Comparison of ENCODE assay signal across 8 cellular contexts in the genomic region with DNA sequence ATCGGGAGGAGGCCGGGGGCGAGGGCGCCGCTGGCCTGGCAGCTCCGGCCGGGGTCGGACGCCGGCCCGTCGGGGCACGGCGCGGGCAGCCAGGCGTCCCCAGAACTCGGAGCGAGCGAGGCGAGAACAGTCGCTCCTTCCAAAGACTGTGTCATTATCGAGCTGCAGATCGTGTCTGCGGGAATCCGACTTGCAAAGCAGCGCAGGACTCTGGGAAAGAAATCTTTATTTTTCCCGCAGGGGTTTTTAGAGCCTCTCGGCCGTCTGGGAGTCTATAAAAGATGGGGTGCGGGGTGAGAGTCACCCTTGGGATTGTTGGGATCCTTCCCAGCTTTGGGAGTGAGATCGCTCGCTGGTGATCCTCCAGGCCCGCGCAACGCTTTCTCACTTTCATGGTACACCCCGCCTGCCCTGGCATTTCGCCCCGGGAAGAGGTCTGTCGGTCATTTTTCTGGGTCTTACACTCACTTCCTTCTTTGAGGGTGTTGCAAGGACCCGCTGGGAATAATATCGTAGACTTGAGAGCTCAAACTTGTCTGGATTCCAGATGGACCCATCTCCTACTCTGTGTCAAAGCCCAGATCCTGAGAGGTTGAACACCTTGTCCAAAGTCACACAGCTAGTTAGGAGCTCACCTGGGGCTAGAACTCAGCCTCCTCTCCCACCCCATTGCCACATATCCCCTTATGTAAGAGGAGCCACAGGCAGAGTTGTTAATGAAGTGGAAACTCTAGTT. TPM values are rescaled to one million over a fixed set of nuclear protein-coding genes. Genes with fewer than 3 reads are reported as not detected.
A peak's percentile ranks its signal among the peaks of the same experiment; 100 is the strongest.
DNase-seq lines count a peak whose midpoint lies in the region; ATAC-seq and TF ChIP-seq lines count a peak whose summit lies in the region.

No MANE protein-coding gene starts in this region.

- TF ChIP-seq CTCF in endothelial cell (IDR thresholded peaks at IDR 0.05; ENCODE audit: unreplicated experiment) (no peak), upper lobe of left lung (IDR thresholded peaks at IDR 0.05) (no peak)

- peak overlapping the region; percentile 53 for H3K4me3 Mint-ChIP-seq in T-helper 2 cell treated with Interferon-gamma antibody and Interleukin-4, amounts not matched to agents 5 μg/mL and 100 μg/mL, for 36 hours
- peak overlapping the region; percentile 91 for H3K4me3 Mint-ChIP-seq in endothelial cell (ENCODE audit: unreplicated experiment)

- H3K9me3 ChIP-seq in SJCRH30 (replicated peaks): no peaks in the 10 kb centered on the region
- no peaks in the 10 kb centered on the region for H3K9me3 ChIP-seq in upper lobe of left lung

- no peaks in the 10 kb centered on the region for H3K36me3 ChIP-seq in SJCRH30
- H3K36me3 ChIP-seq in upper lobe of left lung: no peaks in the 10 kb centered on the region

- H3K27ac ChIP-seq in SJCRH30 (no peak overlapping the region), upper lobe of left lung (peak overlapping the region; percentile 91 to 97 (median 93))

- H3K27me3 ChIP-seq in SJCRH30 (no peaks in the 10 kb centered on the region), upper lobe of left lung (no peaks in the 10 kb centered on the region)

- H3K9me3 Mint-ChIP-seq in T-helper 2 cell treated with Interferon-gamma antibody and Interleukin-4, amounts not matched to agents 5 μg/mL and 100 μg/mL, for 36 hours: no peaks in the 10 kb centered on the region
- H3K9me3 Mint-ChIP-seq in endothelial cell (ENCODE audit: unreplicated experiment): no peaks in the 10 kb centered on the region

- 2 to 15% methylated on average over 12 to 21 of the region's 41 CpGs for WGBS in upper lobe of left lung, 2 donors

- peaks cover 24% of the 10 kb centered on the region for H3K4me1 Mint-ChIP-seq in T-helper 2 cell treated with Interferon-gamma antibody and Interleukin-4, amounts not matched to agents 5 μg/mL and 100 μg/mL, for 36 hours (ENCODE audit: low read depth)
- peaks cover 48% of the 10 kb centered on the region for H3K4me1 Mint-ChIP-seq in endothelial cell (ENCODE audit: unreplicated experiment)

- TF ChIP-seq EP300 in upper lobe of left lung (IDR thresholded peaks at IDR 0.05): no peak

- H3K4me3 ChIP-seq in SJCRH30 (peak overlapping the region; percentile 95), upper lobe of left lung (peak overlapping the region; percentile 82 to 97 (median 90))

- DNase-seq in T-helper 2 cell treated with Interferon-gamma antibody and Interleukin-4, amounts not matched to agents 5 μg/mL and 100 μg/mL, for 36 hours (ENCODE audit: low spot score): no peak
- DNase-seq in T-helper 2 cell: no peak
- DNase-seq in SJCRH30: peak; percentile 34 to 48
- DNase-seq in endothelial cell (ENCODE audit: low spot score): peak; percentile 33
- DNase-seq in midbrain (lab: John Stamatoyannopoulos, UW): peak; percentile 43
- peak in 1 of 2 donors; percentile 75 for DNase-seq in upper lobe of left lung
- no peak for DNase-seq in HuH-7.5 (ENCODE audit: low spot score)

- peaks cover 4% of the 10 kb centered on the region for H3K36me3 Mint-ChIP-seq in T-helper 2 cell treated with Interferon-gamma antibody and Interleukin-4, amounts not matched to agents 5 μg/mL and 100 μg/mL, for 36 hours (ENCODE audit: low read depth)
- H3K36me3 Mint-ChIP-seq in endothelial cell (ENCODE audit: low read depth, unreplicated experiment): peaks cover 7% of the 10 kb centered on the region

- peaks cover 37% of the 10 kb centered on the region for H3K27me3 Mint-ChIP-seq in T-helper 2 cell treated with Interferon-gamma antibody and Interleukin-4, amounts not matched to agents 5 μg/mL and 100 μg/mL, for 36 hours (ENCODE audit: low read depth)
- H3K27me3 Mint-ChIP-seq in endothelial cell (ENCODE audit: unreplicated experiment): peaks cover 25% of the 10 kb centered on the region

- H3K27ac Mint-ChIP-seq in T-helper 2 cell treated with Interferon-gamma antibody and Interleukin-4, amounts not matched to agents 5 μg/mL and 100 μg/mL, for 36 hours: no peak overlapping the region
- peak overlapping the region; percentile 94 for H3K27ac Mint-ChIP-seq in endothelial cell (ENCODE audit: unreplicated experiment)

- H3K4me1 ChIP-seq in SJCRH30 (peaks cover 8% of the 10 kb centered on the region), upper lobe of left lung (peaks cover 28 to 50% (median 44%) of the 10 kb centered on the region in 4 donors)

- peak in 1 of 4 donors; percentile 26 for TF ChIP-seq POLR2A in upper lobe of left lung (IDR thresholded peaks at IDR 0.05)

- no peak for ATAC-seq in upper lobe of left lung (ENCODE audit: low FRiP score in 2 of 2)
- ATAC-seq in HG03469 (IDR thresholded peaks at IDR 0.05; ENCODE audit: unreplicated experiment): no peak

RNA-seq across cellular contexts. Expression of gene UBTD1, which starts 1.0 kb away (rescaled TPM):
- 13.9 and 14.3 TPM in 2 replicates for total RNA-seq in SJCRH30 (2014; rRNA removed; shearing (Covaris generic))
- 78.0 TPM for total RNA-seq in endothelial cell (ENCODE audit: unreplicated experiment)
- total RNA-seq in upper lobe of left lung: 10 to 100 TPM; 40.6 to 93.1 (median 67.3) TPM

RNA-seq across cellular contexts. Expression of gene MMS19, which starts 1.5 kb away (rescaled TPM):
- 77.3 and 83.7 TPM in 2 replicates for total RNA-seq in SJCRH30 (2014; rRNA removed; shearing (Covaris generic))
- total RNA-seq in endothelial cell (ENCODE audit: unreplicated experiment) (127 TPM), upper lobe of left lung (100 to 1,000 TPM in 1 of 6 donors, 10 to 100 TPM in 5; 62.5 to 148 (median 77.0) TPM)

RNA-seq across cellular contexts. Expression of gene ZDHHC16, which starts 53.8 kb away (rescaled TPM):
- total RNA-seq in SJCRH30 (2014; rRNA removed; shearing (Covaris generic)): 50.4 and 53.3 TPM in 2 replicates
- total RNA-seq in endothelial cell (ENCODE audit: unreplicated experiment) (45.0 TPM), upper lobe of left lung (10 to 100 TPM; 40.0 to 84.7 (median 60.1) TPM)

RNA-seq across cellular contexts. Expression of gene EXOSC1, which starts 53.9 kb away (rescaled TPM):
- 46.9 and 51.4 TPM in 2 replicates for total RNA-seq in SJCRH30 (2014; rRNA removed; shearing (Covaris generic))
- total RNA-seq in endothelial cell (ENCODE audit: unreplicated experiment) (36.0 TPM), upper lobe of left lung (10 to 100 TPM; 19.5 to 30.4 (median 28.1) TPM)

Comparison
In these comparisons a context has a peak if more than half of its experiments do, and no peak if none do; other contexts are left out.
1. DNase-seq: peak in SJCRH30 (2 of 2), endothelial cell (single experiment) and midbrain (single experiment); none in T-helper 2 cell treated with Interferon-gamma antibody and Interleukin-4, amounts not matched to agents 5 μg/mL and 100 μg/mL, for 36 hours (single experiment), T-helper 2 cell (0 of 5) and HuH-7.5 (single experiment).